ENCODE assay signal across 15 cellular contexts in genomic region chr21:27590271-27590670, GRCh38.
DNase-seq lines count a peak whose midpoint lies in the region; ATAC-seq and TF ChIP-seq lines count a peak whose summit lies in the region.
"Had no signal": no experiment of that assay in that cellular context is flagged by ENCODE, and none has a peak within 500 bp of the region (broad histone marks: within the 10 kb centered on the region; RNA-seq: fewer than 3 reads in every experiment).

No MANE protein-coding gene starts in this region.

- no peaks in the 10 kb centered on the region for H3K27me3 ChIP-seq in MG63
- no peaks in the 10 kb centered on the region for H3K27me3 ChIP-seq in mesendoderm (ENCODE audit: insufficient read depth, low read length, poor library complexity)
- H3K27me3 ChIP-seq in stomach: no peaks in the 10 kb centered on the region

- no peaks in the 10 kb centered on the region for H3K79me2 ChIP-seq in mesendoderm (ENCODE audit: control insufficient read depth, insufficient read depth, low read length)

- H3K9ac ChIP-seq in mesendoderm (ENCODE audit: low read length): no peak overlapping the region

- no CpG with 5 or more reads among the region's 6 CpGs for WGBS in mesendoderm (ENCODE audit: extremely low coverage, insufficient coverage, low lambda C conversion rate)
- WGBS in stomach, 5 donors: 79 to 89% (median 82%) methylated on average over 6 of the region's 6 CpGs

- intact Hi-C loops in stomach (cut with DNase I; ENCODE audit: low total_unique reads): no loop called here

- TF ChIP-seq POLR2A in stomach (IDR thresholded peaks at IDR 0.05): no peak

- H4K8ac ChIP-seq in mesendoderm (ENCODE audit: low read depth, low read length): no peak overlapping the region

- H3K4me1 ChIP-seq in mesendoderm (ENCODE audit: control insufficient read depth, low read depth, low read length): no peaks in the 10 kb centered on the region
- H3K4me1 ChIP-seq in stomach: no peaks in the 10 kb centered on the region

- no peak overlapping the region for H3K18ac ChIP-seq in mesendoderm (ENCODE audit: low read length)

- no peak for TF ChIP-seq EP300 in stomach (IDR thresholded peaks at IDR 0.05)

- no peak overlapping the region for H4K5ac ChIP-seq in mesendoderm (ENCODE audit: low read length)

- no peak overlapping the region for H3K56ac ChIP-seq in mesendoderm (ENCODE audit: low read length)

- ATAC-seq in GM19395 (IDR thresholded peaks at IDR 0.05; ENCODE audit: unreplicated experiment) (no peak), HG03135 (IDR thresholded peaks at IDR 0.05; ENCODE audit: unreplicated experiment) (no peak)
- ATAC-seq: esophagus mucosa, Panc1 had no signal

- H2BK120ac ChIP-seq in mesendoderm (ENCODE audit: low read depth, low read length): no peak overlapping the region

- no peak for TF ChIP-seq CTCF in AG09309 (IDR thresholded peaks at IDR 0.05; ENCODE audit: control insufficient read depth, insufficient read depth, low read depth, low read length, missing control alignments)
- no peak for TF ChIP-seq CTCF in stomach (IDR thresholded peaks at IDR 0.05)

- H3K4me2 ChIP-seq in mesendoderm (ENCODE audit: low read length): no peak overlapping the region

- no peak overlapping the region for H3K4me3 ChIP-seq in AG09309 (ENCODE audit: control insufficient read depth, low read depth, low read length)
- peak overlapping the region; percentile 3; the same call in 1 of the 2 replicates for H3K4me3 ChIP-seq in MG63
- no peak overlapping the region for H3K4me3 ChIP-seq in mesendoderm (ENCODE audit: low read length)
- H3K4me3 ChIP-seq in stomach: no peak overlapping the region

- no peak overlapping the region for H2AK5ac ChIP-seq in mesendoderm (ENCODE audit: low read length)

- H3K27ac ChIP-seq in mesendoderm (ENCODE audit: low read depth, low read length) (no peak overlapping the region), stomach (no peak overlapping the region)

- no peaks in the 10 kb centered on the region for H3K36me3 ChIP-seq in MG63
- H3K36me3 ChIP-seq in mesendoderm (ENCODE audit: control insufficient read depth, insufficient read depth, low read length): no peaks in the 10 kb centered on the region
- H3K36me3 ChIP-seq in stomach: no peaks in the 10 kb centered on the region

- H3K23ac ChIP-seq in mesendoderm (ENCODE audit: low read length): no peak overlapping the region

- H2BK15ac ChIP-seq in mesendoderm (replicated peaks; ENCODE audit: low read depth): no peak overlapping the region

- no peaks in the 10 kb centered on the region for H3K9me3 ChIP-seq in MG63
- H3K9me3 ChIP-seq in stomach: no peaks in the 10 kb centered on the region

- no peaks in the 10 kb centered on the region for H3K79me1 ChIP-seq in mesendoderm (ENCODE audit: low read length)

- no peak overlapping the region for H3K4ac ChIP-seq in mesendoderm (ENCODE audit: low read depth, low read length)

- H2BK5ac ChIP-seq in mesendoderm (ENCODE audit: low read length): no peak overlapping the region

- DNase-seq in AG09309 (ENCODE audit: low read depth) (peak; percentile 84), MG63 (peak; percentile 90), fibroblast of gingiva (ENCODE audit: low read depth) (peak; percentile 79), mesendoderm (peak; percentile 2), stomach (no peak), SIG-M5 treated with dmso at 0.1 percent for 504 hours (lab: John Stamatoyannopoulos, UW; ENCODE audit: unreplicated experiment) (no peak)
- DNase-seq: activated naive CD4-positive, alpha-beta T cell treated with anti-CD3 and anti-CD28 coated beads for 36 hours; DMS79; naive B cell; NCI-H2171 treated with DMSO at 0.1 percent for 48 hours; T1000 had no signal

Comparison
In these comparisons a context has a peak if more than half of its experiments do, and no peak if none do; other contexts are left out.
1. DNase-seq: peak in AG09309 (single experiment), MG63 (single experiment), fibroblast of gingiva (single experiment) and mesendoderm (single experiment); none in stomach (single experiment) and SIG-M5 treated with dmso at 0.1 percent for 504 hours (single experiment).